7 cellular contexts compared by ENCODE assay signal in genomic region chr19:52963229-52963760, GRCh38. TPM values are rescaled to one million over a fixed set of nuclear protein-coding genes. Genes with fewer than 3 reads are reported as not detected.
A peak's percentile ranks its signal among the peaks of the same experiment; 100 is the strongest.
DNase-seq lines count a peak whose midpoint lies in the region; ATAC-seq and TF ChIP-seq lines count a peak whose summit lies in the region.

No MANE protein-coding gene starts in this region.

- POLR2A ChIA-PET in naive thymus-derived CD4-positive, alpha-beta T cell (lab: Charles Lee) = interaction anchor here (0.6 to 1.0 kb wide), 6 partner anchors 196 to 515 kb away, joined by 3 to 4 read pairs (median 3); partner anchors contain the start of gene ZNF347

- no peaks in the 10 kb centered on the region for H3K9me3 ChIP-seq in SK-N-MC (ENCODE audit: low read depth, low read length)
- H3K9me3 ChIP-seq in naive thymus-derived CD4-positive, alpha-beta T cell (ENCODE audit: control insufficient read depth in 2 of 3, low read length in 3 of 3) = peaks cover 5 to 39% (median 16%) of the 10 kb centered on the region in 3 experiments

- H3K4me1 Mint-ChIP-seq in naive thymus-derived CD4-positive, alpha-beta T cell = peaks cover 15 to 33% (median 29%) of the 10 kb centered on the region in 7 donors

- intact Hi-C loops in naive thymus-derived CD4-positive, alpha-beta T cell (cut with micrococcal nuclease) = loop anchor here (2.0 to 10.0 kb wide), 12 partner anchors 40 to 1502 kb away; partner anchors contain the start of genes ZNF468 (in 2 of the 2), ZNF888 (in 2 of the 2), LENG9 (in 1 of the 2) and ZNF320 (in 1 of the 2)

- TF ChIP-seq CTCF in HFF-Myc (IDR thresholded peaks at IDR 0.05; ENCODE audit: low read depth, low read length, missing control alignments) (no peak), epithelial cell of esophagus (IDR thresholded peaks at IDR 0.05; ENCODE audit: insufficient read depth, low read depth, low read length, missing control alignments) (no peak)

- peaks cover 12 to 14% of the 10 kb centered on the region in 2 donors for H3K4me1 ChIP-seq in naive thymus-derived CD4-positive, alpha-beta T cell (ENCODE audit: control insufficient read depth in 2 of 2, insufficient read depth in 2 of 2, low read length in 2 of 2)

- no peak overlapping the region for H3K27ac ChIP-seq in SK-N-MC
- H3K27ac ChIP-seq in naive thymus-derived CD4-positive, alpha-beta T cell (ENCODE audit: low read depth, low read length) = peak overlapping the region; percentile 73

- peaks cover 16 to 51% (median 46%) of the 10 kb centered on the region in 5 donors for H3K36me3 Mint-ChIP-seq in naive thymus-derived CD4-positive, alpha-beta T cell

- no peak for DNase-seq in HFF-Myc (ENCODE audit: extremely low read depth, low read depth)
- no peak for DNase-seq in SK-N-MC (ENCODE audit: low read depth, low spot score)
- no peak for DNase-seq in epithelial cell of esophagus (ENCODE audit: low read depth)
- peak in 1 of 9 donors; percentile 30 for DNase-seq in naive thymus-derived CD4-positive, alpha-beta T cell
- DNase-seq in NCI-H2081 treated with DMSO at 0.1 percent for 48 hours (lab: John Stamatoyannopoulos, UW) = no peak

- peak overlapping the region; percentile 48 for H3K9ac ChIP-seq in SK-N-MC (ENCODE audit: insufficient read length)

- H3K27me3 ChIP-seq in naive thymus-derived CD4-positive, alpha-beta T cell (ENCODE audit: control insufficient read depth in 2 of 2, insufficient read depth in 2 of 2, low read length in 2 of 2) = no peaks in the 10 kb centered on the region

- peak overlapping the region; percentile 82 to 95 (median 93) for H3K27ac Mint-ChIP-seq in naive thymus-derived CD4-positive, alpha-beta T cell

- H3K36me3 ChIP-seq in SK-N-MC (ENCODE audit: insufficient read depth, low read length) = peaks cover 6% of the 10 kb centered on the region; the same call in 1 of the 2 replicates
- H3K36me3 ChIP-seq in naive thymus-derived CD4-positive, alpha-beta T cell (ENCODE audit: control insufficient read depth in 2 of 3, insufficient read depth in 3 of 3, low read length in 3 of 3) = peaks cover 0 to 25% (median 0%) of the 10 kb centered on the region in 3 experiments

- ATAC-seq in GM18511 (IDR thresholded peaks at IDR 0.05; ENCODE audit: unreplicated experiment) (peak; percentile 23), GM18519 (IDR thresholded peaks at IDR 0.05; ENCODE audit: low FRiP score, unreplicated experiment) (no peak)
- ATAC-seq in naive thymus-derived CD4-positive, alpha-beta T cell = no peak

- CTCF ChIA-PET in naive thymus-derived CD4-positive, alpha-beta T cell (lab: Charles Lee) = no interaction called here

- H3K9me3 Mint-ChIP-seq in naive thymus-derived CD4-positive, alpha-beta T cell = peaks cover 0 to 92% (median 41%) of the 10 kb centered on the region in 11 donors

- H3K4me3 ChIP-seq in HFF-Myc (replicated peaks; ENCODE audit: low read depth, low read length) = peak overlapping the region; percentile 62
- peak overlapping the region; percentile 81 for H3K4me3 ChIP-seq in SK-N-MC
- H3K4me3 ChIP-seq in epithelial cell of esophagus (ENCODE audit: low read length) = peak overlapping the region; percentile 83
- H3K4me3 ChIP-seq in naive thymus-derived CD4-positive, alpha-beta T cell (ENCODE audit: low read length) = peak overlapping the region; percentile 77

- peak overlapping the region; percentile 87 to 96 (median 94) for H3K4me3 Mint-ChIP-seq in naive thymus-derived CD4-positive, alpha-beta T cell

- no peaks in the 10 kb centered on the region for H3K27me3 Mint-ChIP-seq in naive thymus-derived CD4-positive, alpha-beta T cell

RNA-seq across cellular contexts. Expression of gene ZNF816, which starts 0.6 kb away (rescaled TPM):
- total RNA-seq in naive thymus-derived CD4-positive, alpha-beta T cell = 10 to 100 TPM in 3 of 5 experiments, 1 to 10 TPM in 2; 5.0 to 25.7 (median 11.0) TPM
- 10 to 100 TPM; 14.0 to 27.7 TPM for polyA plus RNA-seq in naive thymus-derived CD4-positive, alpha-beta T cell

RNA-seq across cellular contexts. Expression of gene ZNF888, which starts 40.1 kb away (rescaled TPM):
- total RNA-seq in naive thymus-derived CD4-positive, alpha-beta T cell = 1 to 10 TPM; 2.1 to 7.2 (median 6.0) TPM
- 1 to 10 TPM; 1.3 to 2.5 TPM for polyA plus RNA-seq in naive thymus-derived CD4-positive, alpha-beta T cell

RNA-seq across cellular contexts. Expression of gene ERVV-1, which starts 50.4 kb away (rescaled TPM):
- not detected for total RNA-seq in naive thymus-derived CD4-positive, alpha-beta T cell
- polyA plus RNA-seq in naive thymus-derived CD4-positive, alpha-beta T cell = not detected
